19 cellular contexts compared by ENCODE assay signal in genomic region chr20:31430568-31431095, GRCh38. TPM values are rescaled to one million over a fixed set of nuclear protein-coding genes. Genes with fewer than 3 reads are reported as not detected.
A peak's percentile ranks its signal among the peaks of the same experiment; 100 is the strongest.
DNase-seq lines count a peak whose midpoint lies in the region; ATAC-seq, FAIRE-seq and TF ChIP-seq lines count a peak whose summit lies in the region.
"Had no signal": no experiment of that assay in that cellular context is flagged by ENCODE, and none has a peak within 500 bp of the region (broad histone marks: within the 10 kb centered on the region; RNA-seq: fewer than 3 reads in every experiment).

No MANE protein-coding gene starts in this region.

- no peak for DNase-seq in A549 (ENCODE audit: low read depth in 1 of 2, low spot score in 1 of 2)
- DNase-seq in GM23338 (ENCODE audit: low spot score), result peak; percentile 21
- DNase-seq in RPMI7951 (ENCODE audit: low read depth), result peak; percentile 35
- DNase-seq in retina, result peak; percentile 37
- DNase-seq in NCI-H128 (lab: John Stamatoyannopoulos, UW; ENCODE audit: unreplicated experiment), result no peak
- no peak for DNase-seq in activated CD8-positive, alpha-beta T cell treated with anti-CD3 and anti-CD28 coated beads for 36 hours
- DNase-seq: BE2C; CD4-positive, alpha-beta memory T cell; DMS79; KBM-7 had no signal

- no peak overlapping the region for H3K4me3 Mint-ChIP-seq in GM23338
- H3K4me3 Mint-ChIP-seq in activated CD8-positive, alpha-beta T cell treated with anti-CD3 and anti-CD28 coated beads for 36 hours, result no peak overlapping the region
- H3K4me3 Mint-ChIP-seq: CD4-positive, alpha-beta memory T cell had no signal

- no peaks in the 10 kb centered on the region for H3K9me2 ChIP-seq in GM23338 (ENCODE audit: insufficient read depth)

- no peaks in the 10 kb centered on the region for H3K27me3 ChIP-seq in GM23338 (ENCODE audit: insufficient read depth)

- H3K9me3 ChIP-seq in A549, result no peaks in the 10 kb centered on the region; the same call in 2 of the 3 replicates
- H3K9me3 ChIP-seq: BE2C had no signal

- no peak; a peak in 1 of 6 replicates for ATAC-seq in A549
- ATAC-seq in GM23338, result no peak
- ATAC-seq in HG03139 (IDR thresholded peaks at IDR 0.05; ENCODE audit: unreplicated experiment), result no peak
- ATAC-seq in activated CD8-positive, alpha-beta T cell treated with anti-CD3 and anti-CD28 coated beads for 36 hours, result no peak
- ATAC-seq: HCT116 had no signal

- TF ChIP-seq POLR2A in A549 (IDR thresholded peaks at IDR 0.05; ENCODE audit: low read length), result no peak

- WGBS in A549 (ENCODE audit: missing lambda C conversion rate), result 3% methylated on average over 4 of the region's 4 CpGs

- no peak for TF ChIP-seq EP300 in A549 (IDR thresholded peaks at IDR 0.05)

- H3K27me3 Mint-ChIP-seq in GM23338 (ENCODE audit: insufficient read depth, low read depth, poor library complexity), result peaks cover 5% of the 10 kb centered on the region
- H3K27me3 Mint-ChIP-seq in activated CD8-positive, alpha-beta T cell treated with anti-CD3 and anti-CD28 coated beads for 36 hours, result peaks cover 7% of the 10 kb centered on the region

- H3K4me2 ChIP-seq in A549 (no peak overlapping the region), GM23338 (no peak overlapping the region)

- H3F3A ChIP-seq in GM23338 (replicated peaks; ENCODE audit: low read depth), result no peaks in the 10 kb centered on the region

- intact Hi-C loops in activated CD8-positive, alpha-beta T cell treated with anti-CD3 and anti-CD28 coated beads for 36 hours (cut with micrococcal nuclease), result no loop called here

- H3K4me1 Mint-ChIP-seq in GM23338, result no peaks in the 10 kb centered on the region
- H3K4me1 Mint-ChIP-seq in activated CD8-positive, alpha-beta T cell treated with anti-CD3 and anti-CD28 coated beads for 36 hours (ENCODE audit: low read depth), result no peaks in the 10 kb centered on the region
- H3K4me1 Mint-ChIP-seq: CD4-positive, alpha-beta memory T cell had no signal

- TF ChIP-seq RAD21 in A549 (conservative IDR thresholded peaks at IDR 0.05 in 1 of 2, IDR thresholded peaks at IDR 0.05 in 1 of 2), result no peak

- H3K27ac Mint-ChIP-seq in GM23338, result no peak overlapping the region
- H3K27ac Mint-ChIP-seq in activated CD8-positive, alpha-beta T cell treated with anti-CD3 and anti-CD28 coated beads for 36 hours, result no peak overlapping the region
- H3K27ac Mint-ChIP-seq: CD4-positive, alpha-beta memory T cell had no signal

- CTCF ChIA-PET in A549 (lab: Yijun Ruan, JAX), result interaction anchor here (0.7 kb wide), 1 partner anchor 189 kb away, joined by 4 read pairs; no protein-coding TSS in a partner anchor
- CTCF ChIA-PET in activated CD8-positive, alpha-beta T cell treated with anti-CD3 and anti-CD28 coated beads for 36 hours (lab: Charles Lee), result interaction anchor here (1.4 kb wide), 2 partner anchors 10 to 73 kb away, joined by 4 read pairs; partner anchors contain the start of gene DEFB123

- H3K4me3 ChIP-seq in A549 (no peak overlapping the region), GM23338 (no peak overlapping the region)

- no peaks in the 10 kb centered on the region for H4K20me1 ChIP-seq in GM23338 (replicated peaks; ENCODE audit: insufficient read depth)

- H3K79me2 ChIP-seq in GM23338 (replicated peaks; ENCODE audit: insufficient read depth), result no peaks in the 10 kb centered on the region

- H3K4me1 ChIP-seq in A549, result no peaks in the 10 kb centered on the region
- no peaks in the 10 kb centered on the region for H3K4me1 ChIP-seq in GM23338 (ENCODE audit: insufficient read depth)
- H3K4me1 ChIP-seq: BE2C had no signal

- peaks cover 19% of the 10 kb centered on the region for H3K36me3 Mint-ChIP-seq in GM23338 (ENCODE audit: low read depth)
- no peaks in the 10 kb centered on the region for H3K36me3 Mint-ChIP-seq in activated CD8-positive, alpha-beta T cell treated with anti-CD3 and anti-CD28 coated beads for 36 hours (ENCODE audit: low read depth)
- H3K36me3 Mint-ChIP-seq: CD4-positive, alpha-beta memory T cell had no signal

- no peaks in the 10 kb centered on the region for H3K36me3 ChIP-seq in GM23338 (ENCODE audit: insufficient read depth)
- H3K36me3 ChIP-seq: BE2C had no signal

- H3K9me3 Mint-ChIP-seq in GM23338, result peaks cover 76% of the 10 kb centered on the region
- H3K9me3 Mint-ChIP-seq in activated CD8-positive, alpha-beta T cell treated with anti-CD3 and anti-CD28 coated beads for 36 hours, result peaks cover 2% of the 10 kb centered on the region

- POLR2A ChIA-PET in A549 (lab: Yijun Ruan, JAX), result no interaction called here
- POLR2A ChIA-PET in activated CD8-positive, alpha-beta T cell treated with anti-CD3 and anti-CD28 coated beads for 36 hours (lab: Charles Lee), result no interaction called here

- TF ChIP-seq CTCF in A549 (IDR thresholded peaks at IDR 0.05) (no peak), GM23338 (conservative IDR thresholded peaks at IDR 0.05; ENCODE audit: low read depth in 2 of 2) (no peak)
- no peak for TF ChIP-seq CTCF in activated CD8-positive, alpha-beta T cell treated with anti-CD3 and anti-CD28 coated beads for 36 hours (IDR thresholded peaks at IDR 0.05)

- no peak for FAIRE-seq in A549 (lab: Jason Lieb, UNC)
- FAIRE-seq: G401.6, GM12891, H1 had no signal

- H3K27ac ChIP-seq in A549 (no peak overlapping the region), GM23338 (ENCODE audit: low read depth) (no peak overlapping the region)
- H3K27ac ChIP-seq: C4-2B, HL-60 had no signal

- H2AFZ ChIP-seq in GM23338, result no peak overlapping the region

TF ChIP-seq in A549, 52 proteins besides CTCF, POLR2A, EP300 and RAD21:
- TF ChIP-seq NFE2L2 (conservative IDR thresholded peaks at IDR 0.05; ENCODE audit: low read length) (no peak), MAFK (IDR thresholded peaks at IDR 0.05; ENCODE audit: partially characterized antibody) (peak; percentile 82)
TF ChIP-seq in A549: peak in this region for 1.

RNA-seq across cellular contexts. Expression of gene DEFB123, which starts 9.8 kb away (rescaled TPM):
- polyA plus RNA-seq in A549 (2011; rRNA removed) (not detected in 2 replicates), A549 (2017; fragmentation: RNase III; extraction: RNeasy Plus Mini Kit Qiagen cat#74134 plus additional on column Dnase treatment) (not detected in 3 replicates), GM23338 (2016; fragmentation: Nextera tagmentation; extraction: Ambion mirVana) (not detected in 2 replicates)
- not detected in 2 replicates for polyA plus RNA-seq in A549 (2012; cell fraction: cytosol; rRNA removed)
- not detected in 2 replicates for polyA plus RNA-seq in A549 (2012; cell fraction: nucleus; rRNA removed)
- not detected in 2 replicates for polyA minus RNA-seq in A549 (2011; rRNA and poly(A)+ RNA removed)
- total RNA-seq in GM23338 (2014; rRNA removed; shearing (Covaris generic)), result not detected in 2 replicates
- not detected in 2 replicates for total RNA-seq in RPMI7951 (2014; rRNA removed; shearing (Covaris generic))
- not detected for total RNA-seq in activated CD8-positive, alpha-beta T cell treated with anti-CD3 and anti-CD28 coated beads for 36 hours
- total RNA-seq: A172; CD4-positive, alpha-beta memory T cell; H1 had no signal
- polyA plus RNA-seq: AG04450; CD4-positive, alpha-beta memory T cell; H1 had no signal

RNA-seq across cellular contexts. Expression of gene DEFB121, which starts 24.6 kb away (rescaled TPM):
- not detected in 2 replicates for polyA plus RNA-seq in A549 (2011; rRNA removed)
- not detected in 2 replicates for polyA plus RNA-seq in A549 (2012; cell fraction: cytosol; rRNA removed)
- polyA plus RNA-seq in A549 (2012; cell fraction: nucleus; rRNA removed), result not detected in 2 replicates
- polyA plus RNA-seq in A549 (2017; fragmentation: RNase III; extraction: RNeasy Plus Mini Kit Qiagen cat#74134 plus additional on column Dnase treatment), result not detected in 3 replicates
- polyA minus RNA-seq in A549 (2011; rRNA and poly(A)+ RNA removed), result not detected in 2 replicates
- not detected in 2 replicates for total RNA-seq in GM23338 (2014; rRNA removed; shearing (Covaris generic))
- not detected in 2 replicates for polyA plus RNA-seq in GM23338 (2016; fragmentation: Nextera tagmentation; extraction: Ambion mirVana)
- total RNA-seq in RPMI7951 (2014; rRNA removed; shearing (Covaris generic)), result not detected in 2 replicates
- not detected for total RNA-seq in activated CD8-positive, alpha-beta T cell treated with anti-CD3 and anti-CD28 coated beads for 36 hours
- total RNA-seq: A172; CD4-positive, alpha-beta memory T cell; H1 had no signal
- polyA plus RNA-seq: AG04450; CD4-positive, alpha-beta memory T cell; H1 had no signal

RNA-seq across cellular contexts. Expression of gene DEFB119, which starts 40.2 kb away (rescaled TPM):
- polyA plus RNA-seq in A549 (2011; rRNA removed) (not detected in 2 replicates), A549 (2017; fragmentation: RNase III; extraction: RNeasy Plus Mini Kit Qiagen cat#74134 plus additional on column Dnase treatment) (not detected in 3 replicates), GM23338 (2016; fragmentation: Nextera tagmentation; extraction: Ambion mirVana) (not detected in 2 replicates)
- not detected in 2 replicates for polyA plus RNA-seq in A549 (2012; cell fraction: cytosol; rRNA removed)
- polyA plus RNA-seq in A549 (2012; cell fraction: nucleus; rRNA removed), result not detected in 2 replicates
- polyA minus RNA-seq in A549 (2011; rRNA and poly(A)+ RNA removed), result not detected in 2 replicates
- total RNA-seq in GM23338 (2014; rRNA removed; shearing (Covaris generic)), result not detected in 2 replicates
- not detected in 2 replicates for total RNA-seq in RPMI7951 (2014; rRNA removed; shearing (Covaris generic))
- not detected for total RNA-seq in activated CD8-positive, alpha-beta T cell treated with anti-CD3 and anti-CD28 coated beads for 36 hours
- total RNA-seq: A172; CD4-positive, alpha-beta memory T cell; H1 had no signal
- polyA plus RNA-seq: AG04450; CD4-positive, alpha-beta memory T cell; H1 had no signal

RNA-seq across cellular contexts. Expression of gene DEFB124, which starts 44.3 kb away (rescaled TPM):
- polyA plus RNA-seq in A549 (2011; rRNA removed) (not detected in 2 replicates), A549 (2017; fragmentation: RNase III; extraction: RNeasy Plus Mini Kit Qiagen cat#74134 plus additional on column Dnase treatment) (0.18 TPM in 1 of 3 replicates, not detected in the others), GM23338 (2016; fragmentation: Nextera tagmentation; extraction: Ambion mirVana) (not detected in 2 replicates)
- not detected in 2 replicates for polyA plus RNA-seq in A549 (2012; cell fraction: cytosol; rRNA removed)
- polyA plus RNA-seq in A549 (2012; cell fraction: nucleus; rRNA removed), result 0.26 TPM in 1 of 2 replicates, not detected in the other
- not detected in 2 replicates for polyA minus RNA-seq in A549 (2011; rRNA and poly(A)+ RNA removed)
- 0.52 TPM in 1 of 2 replicates, not detected in the other for total RNA-seq in GM23338 (2014; rRNA removed; shearing (Covaris generic))
- not detected in 2 replicates for total RNA-seq in RPMI7951 (2014; rRNA removed; shearing (Covaris generic))
- not detected for total RNA-seq in activated CD8-positive, alpha-beta T cell treated with anti-CD3 and anti-CD28 coated beads for 36 hours
- total RNA-seq: A172; CD4-positive, alpha-beta memory T cell; H1 had no signal
- polyA plus RNA-seq: AG04450; CD4-positive, alpha-beta memory T cell; H1 had no signal

RNA-seq across cellular contexts. Expression of gene REM1, which starts 44.5 kb away (rescaled TPM):
- not detected in 2 replicates for polyA plus RNA-seq in A549 (2011; rRNA removed)
- 0.04 TPM in 1 of 2 replicates, not detected in the other for polyA plus RNA-seq in A549 (2012; cell fraction: cytosol; rRNA removed)
- 0.02 TPM in 1 of 2 replicates, not detected in the other for polyA plus RNA-seq in A549 (2012; cell fraction: nucleus; rRNA removed)
- not detected in 3 replicates for polyA plus RNA-seq in A549 (2017; fragmentation: RNase III; extraction: RNeasy Plus Mini Kit Qiagen cat#74134 plus additional on column Dnase treatment)
- polyA minus RNA-seq in A549 (2011; rRNA and poly(A)+ RNA removed), result not detected in 2 replicates
- total RNA-seq in GM23338 (2014; rRNA removed; shearing (Covaris generic)), result 0.28 TPM in 1 of 2 replicates, not detected in the other
- polyA plus RNA-seq in GM23338 (2016; fragmentation: Nextera tagmentation; extraction: Ambion mirVana), result not detected in 2 replicates
- total RNA-seq in RPMI7951 (2014; rRNA removed; shearing (Covaris generic)), result 0.24 and 0.39 TPM in 2 replicates
- total RNA-seq in activated CD8-positive, alpha-beta T cell treated with anti-CD3 and anti-CD28 coated beads for 36 hours, result not detected
- total RNA-seq: A172; CD4-positive, alpha-beta memory T cell; H1 had no signal
- polyA plus RNA-seq: AG04450; CD4-positive, alpha-beta memory T cell had no signal

Comparison
In these comparisons a context has a peak if more than half of its experiments do, and no peak if none do; other contexts are left out.
1. DNase-seq: peak in GM23338 (single experiment), RPMI7951 (single experiment) and retina (single experiment); none in A549 (0 of 2), NCI-H128 (single experiment) and activated CD8-positive, alpha-beta T cell treated with anti-CD3 and anti-CD28 coated beads for 36 hours (single experiment).